Comparison of ENCODE assay signal across 1 cellular context in the genomic region with DNA sequence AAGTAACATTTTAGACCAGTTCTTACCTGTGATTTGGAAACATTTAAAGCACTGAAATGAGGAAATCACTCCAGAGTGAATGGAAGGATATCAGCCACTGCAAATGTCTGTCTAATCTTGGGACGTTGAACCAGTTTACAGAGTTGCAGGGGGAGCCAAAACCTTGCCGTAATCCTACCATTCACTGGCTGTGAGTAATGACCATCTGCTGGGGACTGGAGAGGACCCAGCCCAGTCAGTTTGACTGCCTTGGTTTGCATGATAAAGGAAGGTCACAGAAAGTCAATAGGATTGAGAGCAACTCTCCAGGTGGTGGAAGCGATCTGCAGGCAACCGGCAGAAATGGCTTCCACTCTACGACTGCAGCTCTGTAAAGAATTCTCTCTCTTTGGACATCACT.
TF ChIP-seq lines count a peak whose summit lies in the region.

No MANE protein-coding gene starts in this region.

TF ChIP-seq in HepG2, 621 proteins besides CTCF, POLR2A, EP300 and RAD21 (continued from another document and continues in another):
- TF ChIP-seq RNF219 (CRISPR knock-in tag; IDR thresholded peaks at IDR 0.05) (no peak), MLX (CRISPR knock-in tag; IDR thresholded peaks at IDR 0.05) (no peak), ZNF567 (CRISPR knock-in tag; IDR thresholded peaks at IDR 0.05; ENCODE audit: borderline replicate concordance) (no peak), NFIB (CRISPR knock-in tag; IDR thresholded peaks at IDR 0.05; ENCODE audit: borderline replicate concordance) (no peak), U2AF1 (optimal IDR thresholded peaks at IDR 0.05; ENCODE audit: low read depth, low read length) (no peak), ZMYM2 (CRISPR knock-in tag; IDR thresholded peaks at IDR 0.05) (0 out of 2 replicates have a peak, but pooled peaks have one; percentile 51), MATR3 (CRISPR knock-in tag; IDR thresholded peaks at IDR 0.05) (no peak), RBM39 (IDR thresholded peaks at IDR 0.05; ENCODE audit: low read depth, low read length, poor library complexity, severe bottlenecking) (no peak), MED1 (CRISPR knock-in tag; IDR thresholded peaks at IDR 0.05) (peak; percentile 83), ZNF761 (CRISPR knock-in tag; conservative IDR thresholded peaks at IDR 0.05) (no peak), ZFAT (CRISPR knock-in tag; conservative IDR thresholded peaks at IDR 0.05) (no peak), MTF2 (CRISPR knock-in tag; IDR thresholded peaks at IDR 0.05; ENCODE audit: borderline replicate concordance) (no peak), RERE (CRISPR knock-in tag; IDR thresholded peaks at IDR 0.05; ENCODE audit: low read depth) (no peak), ZNF225 (CRISPR knock-in tag; IDR thresholded peaks at IDR 0.05) (no peak), NCOA1 (CRISPR knock-in tag; IDR thresholded peaks at IDR 0.05) (no peak), SMC3 (IDR thresholded peaks at IDR 0.05; ENCODE audit: low read length) (no peak), TRIM24 (CRISPR knock-in tag; IDR thresholded peaks at IDR 0.05) (no peak), AKNA (CRISPR knock-in tag; IDR thresholded peaks at IDR 0.05; ENCODE audit: borderline replicate concordance) (no peak), ZNF17 (CRISPR knock-in tag; IDR thresholded peaks at IDR 0.05) (no peak)
- TF ChIP-seq, protein P1, sequence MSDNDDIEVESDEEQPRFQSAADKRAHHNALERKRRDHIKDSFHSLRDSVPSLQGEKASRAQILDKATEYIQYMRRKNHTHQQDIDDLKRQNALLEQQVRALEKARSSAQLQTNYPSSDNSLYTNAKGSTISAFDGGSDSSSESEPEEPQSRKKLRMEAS (IDR thresholded peaks at IDR 0.05) = peak; percentile 24; the same call in 1 of the 2 replicates
- TF ChIP-seq, protein P2, sequence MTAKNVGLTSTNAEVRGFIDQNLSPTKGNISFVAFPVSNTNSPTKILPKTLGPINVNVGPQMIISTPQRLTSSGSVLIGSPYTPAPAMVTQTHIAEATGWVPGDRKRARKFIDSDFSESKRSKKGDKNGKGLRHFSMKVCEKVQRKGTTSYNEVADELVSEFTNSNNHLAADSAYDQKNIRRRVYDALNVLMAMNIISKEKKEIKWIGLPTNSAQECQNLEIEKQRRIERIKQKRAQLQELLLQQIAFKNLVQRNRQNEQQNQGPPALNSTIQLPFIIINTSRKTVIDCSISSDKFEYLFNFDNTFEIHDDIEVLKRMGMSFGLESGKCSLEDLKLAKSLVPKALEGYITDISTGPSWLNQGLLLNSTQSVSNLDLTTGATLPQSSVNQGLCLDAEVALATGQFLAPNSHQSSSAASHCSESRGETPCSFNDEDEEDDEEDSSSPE (CRISPR knock-in tag; IDR thresholded peaks at IDR 0.05) = no peak
- TF ChIP-seq, protein P3, sequence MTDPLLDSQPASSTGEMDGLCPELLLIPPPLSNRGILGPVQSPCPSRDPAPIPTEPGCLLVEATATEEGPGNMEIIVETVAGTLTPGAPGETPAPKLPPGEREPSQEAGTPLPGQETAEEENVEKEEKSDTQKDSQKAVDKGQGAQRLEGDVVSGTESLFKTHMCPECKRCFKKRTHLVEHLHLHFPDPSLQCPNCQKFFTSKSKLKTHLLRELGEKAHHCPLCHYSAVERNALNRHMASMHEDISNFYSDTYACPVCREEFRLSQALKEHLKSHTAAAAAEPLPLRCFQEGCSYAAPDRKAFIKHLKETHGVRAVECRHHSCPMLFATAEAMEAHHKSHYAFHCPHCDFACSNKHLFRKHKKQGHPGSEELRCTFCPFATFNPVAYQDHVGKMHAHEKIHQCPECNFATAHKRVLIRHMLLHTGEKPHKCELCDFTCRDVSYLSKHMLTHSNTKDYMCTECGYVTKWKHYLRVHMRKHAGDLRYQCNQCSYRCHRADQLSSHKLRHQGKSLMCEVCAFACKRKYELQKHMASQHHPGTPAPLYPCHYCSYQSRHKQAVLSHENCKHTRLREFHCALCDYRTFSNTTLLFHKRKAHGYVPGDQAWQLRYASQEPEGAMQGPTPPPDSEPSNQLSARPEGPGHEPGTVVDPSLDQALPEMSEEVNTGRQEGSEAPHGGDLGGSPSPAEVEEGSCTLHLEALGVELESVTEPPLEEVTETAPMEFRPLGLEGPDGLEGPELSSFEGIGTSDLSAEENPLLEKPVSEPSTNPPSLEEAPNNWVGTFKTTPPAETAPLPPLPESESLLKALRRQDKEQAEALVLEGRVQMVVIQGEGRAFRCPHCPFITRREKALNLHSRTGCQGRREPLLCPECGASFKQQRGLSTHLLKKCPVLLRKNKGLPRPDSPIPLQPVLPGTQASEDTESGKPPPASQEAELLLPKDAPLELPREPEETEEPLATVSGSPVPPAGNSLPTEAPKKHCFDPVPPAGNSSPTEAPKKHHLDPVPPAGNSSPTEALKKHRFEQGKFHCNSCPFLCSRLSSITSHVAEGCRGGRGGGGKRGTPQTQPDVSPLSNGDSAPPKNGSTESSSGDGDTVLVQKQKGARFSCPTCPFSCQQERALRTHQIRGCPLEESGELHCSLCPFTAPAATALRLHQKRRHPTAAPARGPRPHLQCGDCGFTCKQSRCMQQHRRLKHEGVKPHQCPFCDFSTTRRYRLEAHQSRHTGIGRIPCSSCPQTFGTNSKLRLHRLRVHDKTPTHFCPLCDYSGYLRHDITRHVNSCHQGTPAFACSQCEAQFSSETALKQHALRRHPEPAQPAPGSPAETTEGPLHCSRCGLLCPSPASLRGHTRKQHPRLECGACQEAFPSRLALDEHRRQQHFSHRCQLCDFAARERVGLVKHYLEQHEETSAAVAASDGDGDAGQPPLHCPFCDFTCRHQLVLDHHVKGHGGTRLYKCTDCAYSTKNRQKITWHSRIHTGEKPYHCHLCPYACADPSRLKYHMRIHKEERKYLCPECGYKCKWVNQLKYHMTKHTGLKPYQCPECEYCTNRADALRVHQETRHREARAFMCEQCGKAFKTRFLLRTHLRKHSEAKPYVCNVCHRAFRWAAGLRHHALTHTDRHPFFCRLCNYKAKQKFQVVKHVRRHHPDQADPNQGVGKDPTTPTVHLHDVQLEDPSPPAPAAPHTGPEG (CRISPR knock-in tag; IDR thresholded peaks at IDR 0.05) = no peak
- TF ChIP-seq, protein P4, sequence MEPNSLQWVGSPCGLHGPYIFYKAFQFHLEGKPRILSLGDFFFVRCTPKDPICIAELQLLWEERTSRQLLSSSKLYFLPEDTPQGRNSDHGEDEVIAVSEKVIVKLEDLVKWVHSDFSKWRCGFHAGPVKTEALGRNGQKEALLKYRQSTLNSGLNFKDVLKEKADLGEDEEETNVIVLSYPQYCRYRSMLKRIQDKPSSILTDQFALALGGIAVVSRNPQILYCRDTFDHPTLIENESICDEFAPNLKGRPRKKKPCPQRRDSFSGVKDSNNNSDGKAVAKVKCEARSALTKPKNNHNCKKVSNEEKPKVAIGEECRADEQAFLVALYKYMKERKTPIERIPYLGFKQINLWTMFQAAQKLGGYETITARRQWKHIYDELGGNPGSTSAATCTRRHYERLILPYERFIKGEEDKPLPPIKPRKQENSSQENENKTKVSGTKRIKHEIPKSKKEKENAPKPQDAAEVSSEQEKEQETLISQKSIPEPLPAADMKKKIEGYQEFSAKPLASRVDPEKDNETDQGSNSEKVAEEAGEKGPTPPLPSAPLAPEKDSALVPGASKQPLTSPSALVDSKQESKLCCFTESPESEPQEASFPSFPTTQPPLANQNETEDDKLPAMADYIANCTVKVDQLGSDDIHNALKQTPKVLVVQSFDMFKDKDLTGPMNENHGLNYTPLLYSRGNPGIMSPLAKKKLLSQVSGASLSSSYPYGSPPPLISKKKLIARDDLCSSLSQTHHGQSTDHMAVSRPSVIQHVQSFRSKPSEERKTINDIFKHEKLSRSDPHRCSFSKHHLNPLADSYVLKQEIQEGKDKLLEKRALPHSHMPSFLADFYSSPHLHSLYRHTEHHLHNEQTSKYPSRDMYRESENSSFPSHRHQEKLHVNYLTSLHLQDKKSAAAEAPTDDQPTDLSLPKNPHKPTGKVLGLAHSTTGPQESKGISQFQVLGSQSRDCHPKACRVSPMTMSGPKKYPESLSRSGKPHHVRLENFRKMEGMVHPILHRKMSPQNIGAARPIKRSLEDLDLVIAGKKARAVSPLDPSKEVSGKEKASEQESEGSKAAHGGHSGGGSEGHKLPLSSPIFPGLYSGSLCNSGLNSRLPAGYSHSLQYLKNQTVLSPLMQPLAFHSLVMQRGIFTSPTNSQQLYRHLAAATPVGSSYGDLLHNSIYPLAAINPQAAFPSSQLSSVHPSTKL (CRISPR knock-in tag; IDR thresholded peaks at IDR 0.05) = peak; percentile 59
- TF ChIP-seq, protein P5, sequence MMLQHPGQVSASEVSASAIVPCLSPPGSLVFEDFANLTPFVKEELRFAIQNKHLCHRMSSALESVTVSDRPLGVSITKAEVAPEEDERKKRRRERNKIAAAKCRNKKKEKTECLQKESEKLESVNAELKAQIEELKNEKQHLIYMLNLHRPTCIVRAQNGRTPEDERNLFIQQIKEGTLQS (CRISPR knock-in tag; IDR thresholded peaks at IDR 0.05) = no peak
